ENCODE assay signal across 10 cellular contexts in genomic region chr10:72328829-72329204, GRCh38. TPM values are rescaled to one million over a fixed set of nuclear protein-coding genes. Genes with fewer than 3 reads are reported as not detected.
DNase-seq lines count a peak whose midpoint lies in the region; ATAC-seq and TF ChIP-seq lines count a peak whose summit lies in the region.
"Had no signal": no experiment of that assay in that cellular context is flagged by ENCODE, and none has a peak within 500 bp of the region (broad histone marks: within the 10 kb centered on the region; RNA-seq: fewer than 3 reads in every experiment).

No MANE protein-coding gene starts in this region.

- H3K4me3 Mint-ChIP-seq in CD8-positive, alpha-beta T cell = peak overlapping the region; percentile 47
- H3K4me3 Mint-ChIP-seq in chondrocyte (ENCODE audit: unreplicated experiment) (no peak overlapping the region), osteocyte (ENCODE audit: unreplicated experiment) (no peak overlapping the region)

- H3K27ac Mint-ChIP-seq in CD8-positive, alpha-beta T cell = peak overlapping the region; percentile 76
- peak overlapping the region; percentile 63 for H3K27ac Mint-ChIP-seq in chondrocyte (ENCODE audit: unreplicated experiment)
- peak overlapping the region; percentile 83 for H3K27ac Mint-ChIP-seq in osteocyte (ENCODE audit: unreplicated experiment)

- no peaks in the 10 kb centered on the region for H3K27me3 Mint-ChIP-seq in CD8-positive, alpha-beta T cell (ENCODE audit: low read depth)
- H3K27me3 Mint-ChIP-seq in chondrocyte (ENCODE audit: low read depth) = no peaks in the 10 kb centered on the region
- H3K27me3 Mint-ChIP-seq in osteocyte (ENCODE audit: unreplicated experiment) = no peaks in the 10 kb centered on the region

- no peaks in the 10 kb centered on the region for H3K9me3 ChIP-seq in CD8-positive, alpha-beta T cell (ENCODE audit: low read length)
- no peaks in the 10 kb centered on the region for H3K9me3 ChIP-seq in NT2/D1 (ENCODE audit: insufficient read depth, low read length)

- peaks cover 75% of the 10 kb centered on the region for H3K4me1 ChIP-seq in CD8-positive, alpha-beta T cell (ENCODE audit: insufficient read depth, low read length)
- peaks cover 20% of the 10 kb centered on the region for H3K4me1 ChIP-seq in NT2/D1 (ENCODE audit: insufficient read depth, insufficient read length)

- CTCF ChIA-PET in CD8-positive, alpha-beta T cell (lab: Charles Lee) = interaction anchor here (0.7 to 8.5 kb wide), 6 partner anchors 12 to 202 kb away, joined by 3 to 66 read pairs (median 6); partner anchors contain the start of gene DDIT4

- H3K27ac ChIP-seq in CD8-positive, alpha-beta T cell (ENCODE audit: low read depth, low read length) = no peak overlapping the region

- peak overlapping the region; percentile 22 for H3K4me3 ChIP-seq in CD8-positive, alpha-beta T cell (ENCODE audit: low read depth, low read length)
- H3K4me3 ChIP-seq in NT2/D1 (ENCODE audit: insufficient read length, low read depth) = no peak overlapping the region

- DNase-seq in CD8-positive, alpha-beta T cell = no peak
- DNase-seq in NT2/D1 (ENCODE audit: low read depth, low spot score) (no peak), chondrocyte (ENCODE audit: low spot score) (no peak), osteocyte (ENCODE audit: extremely low spot score, unreplicated experiment) (no peak), NCI-H748 (lab: John Stamatoyannopoulos, UW; ENCODE audit: unreplicated experiment) (no peak), HT-29 (ENCODE audit: low spot score) (no peak), iPS-NIHi11 (ENCODE audit: low spot score) (no peak)
- DNase-seq: NCI-H2171 had no signal

- intact Hi-C loops in CD8-positive, alpha-beta T cell (cut with DNase I, micrococcal nuclease) = no loop called here

- H3K9ac ChIP-seq in NT2/D1 (ENCODE audit: insufficient read length, low read depth) = peak overlapping the region; percentile 50

- POLR2A ChIA-PET in CD8-positive, alpha-beta T cell (lab: Charles Lee) = interaction anchor here (0.6 to 6.6 kb wide), 2 partner anchors 8 to 32 kb away, joined by 3 to 42 read pairs; no protein-coding TSS in a partner anchor

- no peak for ATAC-seq in CD8-positive, alpha-beta T cell
- ATAC-seq in GM19452 (IDR thresholded peaks at IDR 0.05; ENCODE audit: unreplicated experiment) = no peak

- H3K27me3 ChIP-seq in CD8-positive, alpha-beta T cell (ENCODE audit: insufficient read depth, low read length) = no peaks in the 10 kb centered on the region
- no peaks in the 10 kb centered on the region for H3K27me3 ChIP-seq in NT2/D1 (ENCODE audit: insufficient read depth, insufficient read length)
- H3K27me3 ChIP-seq: brain microvascular endothelial cell had no signal

- no peaks in the 10 kb centered on the region for H3K9me3 Mint-ChIP-seq in CD8-positive, alpha-beta T cell
- H3K9me3 Mint-ChIP-seq in chondrocyte (ENCODE audit: low read depth) (no peaks in the 10 kb centered on the region), osteocyte (ENCODE audit: unreplicated experiment) (no peaks in the 10 kb centered on the region)

- no peaks in the 10 kb centered on the region for H3K36me3 Mint-ChIP-seq in CD8-positive, alpha-beta T cell
- H3K36me3 Mint-ChIP-seq in chondrocyte (ENCODE audit: low read depth) (no peaks in the 10 kb centered on the region), osteocyte (ENCODE audit: unreplicated experiment) (no peaks in the 10 kb centered on the region)

- TF ChIP-seq CTCF in CD8-positive, alpha-beta T cell (IDR thresholded peaks at IDR 0.05) = no peak
- no peak for TF ChIP-seq CTCF in chondrocyte (IDR thresholded peaks at IDR 0.05)
- no peak for TF ChIP-seq CTCF in osteocyte (IDR thresholded peaks at IDR 0.05)

- H3K36me3 ChIP-seq in CD8-positive, alpha-beta T cell (ENCODE audit: insufficient read depth, low read length) = no peaks in the 10 kb centered on the region
- peaks cover 11% of the 10 kb centered on the region for H3K36me3 ChIP-seq in NT2/D1 (ENCODE audit: insufficient read depth, insufficient read length, low read length)

- peaks cover 79% of the 10 kb centered on the region for H3K4me1 Mint-ChIP-seq in CD8-positive, alpha-beta T cell (ENCODE audit: low read depth)
- H3K4me1 Mint-ChIP-seq in chondrocyte (ENCODE audit: low read depth) = peaks cover 77% of the 10 kb centered on the region
- peaks cover 73% of the 10 kb centered on the region for H3K4me1 Mint-ChIP-seq in osteocyte (ENCODE audit: unreplicated experiment)

RNA-seq across cellular contexts. Expression of gene DNAJB12, which starts 25.9 kb away (rescaled TPM):
- 10 to 100 TPM; 33.9 to 37.5 TPM for total RNA-seq in CD8-positive, alpha-beta T cell
- total RNA-seq in chondrocyte (27.3 to 29.8 TPM (median 28.7 TPM) in 3 replicates), osteocyte (42.4 and 43.0 TPM in 2 replicates)
- 54.4 and 58.1 TPM in 2 replicates for total RNA-seq in HT-29 (2014; rRNA removed; shearing (Covaris generic))

RNA-seq across cellular contexts. Expression of gene DDIT4, which starts 55.1 kb away (rescaled TPM):
- 100 to 1,000 TPM; 351 to 360 TPM for total RNA-seq in CD8-positive, alpha-beta T cell
- total RNA-seq in chondrocyte (68.5 to 241 TPM (median 227 TPM) in 3 replicates), osteocyte (288 and 290 TPM in 2 replicates)
- total RNA-seq in HT-29 (2014; rRNA removed; shearing (Covaris generic)) = 88.4 and 107 TPM in 2 replicates
